In genomic region chr18:48766487-48766886, GRCh38 we compare ENCODE assay signal across 1 cellular context.
TF ChIP-seq lines count a peak whose summit lies in the region.

No MANE protein-coding gene starts in this region.

TF ChIP-seq in GM23338, 12 proteins besides CTCF, POLR2A, EP300 and RAD21 (continued from another document):
- no peak for TF ChIP-seq EZH2 (IDR thresholded peaks at IDR 0.05; ENCODE audit: low read depth, unreplicated experiment)
- TF ChIP-seq REST (IDR thresholded peaks at IDR 0.05; ENCODE audit: unreplicated experiment) = no peak
- TF ChIP-seq, protein P1, sequence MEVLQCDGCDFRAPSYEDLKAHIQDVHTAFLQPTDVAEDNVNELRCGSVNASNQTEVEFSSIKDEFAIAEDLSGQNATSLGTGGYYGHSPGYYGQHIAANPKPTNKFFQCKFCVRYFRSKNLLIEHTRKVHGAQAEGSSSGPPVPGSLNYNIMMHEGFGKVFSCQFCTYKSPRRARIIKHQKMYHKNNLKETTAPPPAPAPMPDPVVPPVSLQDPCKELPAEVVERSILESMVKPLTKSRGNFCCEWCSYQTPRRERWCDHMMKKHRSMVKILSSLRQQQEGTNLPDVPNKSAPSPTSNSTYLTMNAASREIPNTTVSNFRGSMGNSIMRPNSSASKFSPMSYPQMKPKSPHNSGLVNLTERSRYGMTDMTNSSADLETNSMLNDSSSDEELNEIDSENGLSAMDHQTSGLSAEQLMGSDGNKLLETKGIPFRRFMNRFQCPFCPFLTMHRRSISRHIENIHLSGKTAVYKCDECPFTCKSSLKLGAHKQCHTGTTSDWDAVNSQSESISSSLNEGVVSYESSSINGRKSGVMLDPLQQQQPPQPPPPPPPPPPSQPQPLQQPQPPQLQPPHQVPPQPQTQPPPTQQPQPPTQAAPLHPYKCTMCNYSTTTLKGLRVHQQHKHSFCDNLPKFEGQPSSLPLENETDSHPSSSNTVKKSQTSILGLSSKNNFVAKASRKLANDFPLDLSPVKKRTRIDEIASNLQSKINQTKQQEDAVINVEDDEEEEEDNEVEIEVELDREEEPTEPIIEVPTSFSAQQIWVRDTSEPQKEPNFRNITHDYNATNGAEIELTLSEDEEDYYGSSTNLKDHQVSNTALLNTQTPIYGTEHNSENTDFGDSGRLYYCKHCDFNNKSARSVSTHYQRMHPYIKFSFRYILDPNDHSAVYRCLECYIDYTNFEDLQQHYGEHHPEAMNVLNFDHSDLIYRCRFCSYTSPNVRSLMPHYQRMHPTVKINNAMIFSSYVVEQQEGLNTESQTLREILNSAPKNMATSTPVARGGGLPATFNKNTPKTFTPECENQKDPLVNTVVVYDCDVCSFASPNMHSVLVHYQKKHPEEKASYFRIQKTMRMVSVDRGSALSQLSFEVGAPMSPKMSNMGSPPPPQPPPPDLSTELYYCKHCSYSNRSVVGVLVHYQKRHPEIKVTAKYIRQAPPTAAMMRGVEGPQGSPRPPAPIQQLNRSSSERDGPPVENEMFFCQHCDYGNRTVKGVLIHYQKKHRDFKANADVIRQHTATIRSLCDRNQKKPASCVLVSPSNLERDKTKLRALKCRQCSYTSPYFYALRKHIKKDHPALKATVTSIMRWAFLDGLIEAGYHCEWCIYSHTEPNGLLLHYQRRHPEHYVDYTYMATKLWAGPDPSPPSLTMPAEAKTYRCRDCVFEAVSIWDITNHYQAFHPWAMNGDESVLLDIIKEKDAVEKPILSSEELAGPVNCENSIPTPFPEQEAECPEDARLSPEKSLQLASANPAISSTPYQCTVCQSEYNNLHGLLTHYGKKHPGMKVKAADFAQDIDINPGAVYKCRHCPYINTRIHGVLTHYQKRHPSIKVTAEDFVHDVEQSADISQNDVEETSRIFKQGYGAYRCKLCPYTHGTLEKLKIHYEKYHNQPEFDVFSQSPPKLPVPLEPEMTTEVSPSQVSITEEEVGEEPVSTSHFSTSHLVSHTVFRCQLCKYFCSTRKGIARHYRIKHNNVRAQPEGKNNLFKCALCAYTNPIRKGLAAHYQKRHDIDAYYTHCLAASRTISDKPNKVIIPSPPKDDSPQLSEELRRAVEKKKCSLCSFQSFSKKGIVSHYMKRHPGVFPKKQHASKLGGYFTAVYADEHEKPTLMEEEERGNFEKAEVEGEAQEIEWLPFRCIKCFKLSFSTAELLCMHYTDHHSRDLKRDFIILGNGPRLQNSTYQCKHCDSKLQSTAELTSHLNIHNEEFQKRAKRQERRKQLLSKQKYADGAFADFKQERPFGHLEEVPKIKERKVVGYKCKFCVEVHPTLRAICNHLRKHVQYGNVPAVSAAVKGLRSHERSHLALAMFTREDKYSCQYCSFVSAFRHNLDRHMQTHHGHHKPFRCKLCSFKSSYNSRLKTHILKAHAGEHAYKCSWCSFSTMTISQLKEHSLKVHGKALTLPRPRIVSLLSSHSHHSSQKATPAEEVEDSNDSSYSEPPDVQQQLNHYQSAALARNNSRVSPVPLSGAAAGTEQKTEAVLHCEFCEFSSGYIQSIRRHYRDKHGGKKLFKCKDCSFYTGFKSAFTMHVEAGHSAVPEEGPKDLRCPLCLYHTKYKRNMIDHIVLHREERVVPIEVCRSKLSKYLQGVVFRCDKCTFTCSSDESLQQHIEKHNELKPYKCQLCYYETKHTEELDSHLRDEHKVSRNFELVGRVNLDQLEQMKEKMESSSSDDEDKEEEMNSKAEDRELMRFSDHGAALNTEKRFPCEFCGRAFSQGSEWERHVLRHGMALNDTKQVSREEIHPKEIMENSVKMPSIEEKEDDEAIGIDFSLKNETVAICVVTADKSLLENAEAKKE (CRISPR knock-in tag; IDR thresholded peaks at IDR 0.05) = no peak
- no peak for TF ChIP-seq STAT1 (IDR thresholded peaks at IDR 0.05; ENCODE audit: unreplicated experiment)
- TF ChIP-seq ZNF331 (CRISPR knock-in tag; IDR thresholded peaks at IDR 0.05; ENCODE audit: low read depth) = no peak
- TF ChIP-seq, protein P2, sequence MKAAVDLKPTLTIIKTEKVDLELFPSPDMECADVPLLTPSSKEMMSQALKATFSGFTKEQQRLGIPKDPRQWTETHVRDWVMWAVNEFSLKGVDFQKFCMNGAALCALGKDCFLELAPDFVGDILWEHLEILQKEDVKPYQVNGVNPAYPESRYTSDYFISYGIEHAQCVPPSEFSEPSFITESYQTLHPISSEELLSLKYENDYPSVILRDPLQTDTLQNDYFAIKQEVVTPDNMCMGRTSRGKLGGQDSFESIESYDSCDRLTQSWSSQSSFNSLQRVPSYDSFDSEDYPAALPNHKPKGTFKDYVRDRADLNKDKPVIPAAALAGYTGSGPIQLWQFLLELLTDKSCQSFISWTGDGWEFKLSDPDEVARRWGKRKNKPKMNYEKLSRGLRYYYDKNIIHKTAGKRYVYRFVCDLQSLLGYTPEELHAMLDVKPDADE (IDR thresholded peaks at IDR 0.05) = no peak
TF ChIP-seq in GM23338: peak in this region for 0.
